8 cellular contexts compared by ENCODE assay signal in genomic region chr6:107460074-107460631, GRCh38. TPM values are rescaled to one million over a fixed set of nuclear protein-coding genes. Genes with fewer than 3 reads are reported as not detected.
DNase-seq lines count a peak whose midpoint lies in the region; ATAC-seq and TF ChIP-seq lines count a peak whose summit lies in the region.

No MANE protein-coding gene starts in this region.

- no peaks in the 10 kb centered on the region for H3K9me2 ChIP-seq in SU-DHL-6 (replicated peaks; ENCODE audit: insufficient read depth, low read length)

- H3K14ac ChIP-seq in trophoblast cell (ENCODE audit: low read length): peak overlapping the region; percentile 86

- H3K27me3 ChIP-seq in SU-DHL-6 (ENCODE audit: low read length) (no peaks in the 10 kb centered on the region), fibroblast of lung (ENCODE audit: control insufficient read depth, insufficient read depth, low read length) (no peaks in the 10 kb centered on the region), trophoblast cell (ENCODE audit: insufficient read depth, low read length) (no peaks in the 10 kb centered on the region)

- H4K91ac ChIP-seq in trophoblast cell (ENCODE audit: low read depth, low read length): peak overlapping the region; percentile 83

- H2AK5ac ChIP-seq in trophoblast cell (ENCODE audit: low read length): no peak overlapping the region

- no CpG with 5 or more reads among the region's 22 CpGs for whole genome bisulfite sequencing in trophoblast cell (ENCODE audit: extremely low coverage, insufficient coverage, insufficient read length)

- H3K4me2 ChIP-seq in SU-DHL-6 (ENCODE audit: low read depth, low read length, poor library complexity, severe bottlenecking): peak overlapping the region; percentile 96
- peak overlapping the region; percentile 95 for H3K4me2 ChIP-seq in fibroblast of lung (ENCODE audit: extremely low read depth, insufficient read depth, low read length)
- H3K4me2 ChIP-seq in trophoblast cell (ENCODE audit: low read length): peak overlapping the region; percentile 93

- H4K8ac ChIP-seq in trophoblast cell (ENCODE audit: low read depth, low read length): peak overlapping the region; percentile 97

- H3K79me1 ChIP-seq in trophoblast cell (ENCODE audit: low read length): peaks cover 10% of the 10 kb centered on the region

- H3K79me2 ChIP-seq in SU-DHL-6 (ENCODE audit: insufficient read depth, low read length) (peaks cover 31% of the 10 kb centered on the region), fibroblast of lung (ENCODE audit: control insufficient read depth, insufficient read depth, low read length) (peaks cover 15% of the 10 kb centered on the region), trophoblast cell (ENCODE audit: control insufficient read depth, insufficient read depth, low read length, poor library complexity) (peaks cover 5% of the 10 kb centered on the region)

- ATAC-seq in GM19351 (IDR thresholded peaks at IDR 0.05; ENCODE audit: unreplicated experiment): no peak

- no peaks in the 10 kb centered on the region for H4K20me1 ChIP-seq in SU-DHL-6 (ENCODE audit: low read depth, low read length)
- H4K20me1 ChIP-seq in fibroblast of lung (ENCODE audit: control insufficient read depth, extremely low read depth, insufficient read depth, low read length): no peaks in the 10 kb centered on the region

- peak overlapping the region; percentile 94 for H4K12ac ChIP-seq in trophoblast cell (ENCODE audit: low read depth, low read length)

- H3K9me3 ChIP-seq in SU-DHL-6 (ENCODE audit: insufficient read depth, low read length) (no peaks in the 10 kb centered on the region), fibroblast of lung (ENCODE audit: control insufficient read depth, insufficient read depth, low read depth, low read length) (no peaks in the 10 kb centered on the region), trophoblast cell (ENCODE audit: insufficient read depth, low read depth, low read length) (no peaks in the 10 kb centered on the region)

- H3K18ac ChIP-seq in trophoblast cell (ENCODE audit: low read length): peak overlapping the region; percentile 85

- H2BK120ac ChIP-seq in trophoblast cell (ENCODE audit: insufficient read depth, low read length, poor library complexity): peak overlapping the region; percentile 61

- no peak overlapping the region for H2BK12ac ChIP-seq in trophoblast cell (ENCODE audit: low read length)

- H3F3A ChIP-seq in SU-DHL-6 (ENCODE audit: insufficient read depth): peaks cover 18% of the 10 kb centered on the region

- H3K4ac ChIP-seq in trophoblast cell (ENCODE audit: low read depth, low read length): no peak overlapping the region

- no peak for TF ChIP-seq CTCF in SU-DHL-6 (IDR thresholded peaks at IDR 0.05; ENCODE audit: insufficient read depth, low read length, poor library complexity, severe bottlenecking)
- no peak for TF ChIP-seq CTCF in fibroblast of lung (conservative IDR thresholded peaks at IDR 0.05 in 1 of 2, IDR thresholded peaks at IDR 0.05 in 1 of 2; ENCODE audit: low read depth in 1 of 2, low read length in 2 of 2)

- H3K27ac ChIP-seq in SU-DHL-6 (ENCODE audit: low read depth, low read length) (peak overlapping the region; percentile 85), fibroblast of lung (ENCODE audit: insufficient read depth, low read length) (peak overlapping the region; percentile 75), trophoblast cell (ENCODE audit: low read depth, low read length) (peak overlapping the region; percentile 24)

- H3K23ac ChIP-seq in trophoblast cell (ENCODE audit: low read length): no peak overlapping the region

- peak overlapping the region; percentile 38 for H2BK5ac ChIP-seq in trophoblast cell (ENCODE audit: low read depth, low read length, poor library complexity)

- peak overlapping the region; percentile 76 for H3K9ac ChIP-seq in SU-DHL-6 (ENCODE audit: low read length)
- peak overlapping the region; percentile 69 for H3K9ac ChIP-seq in fibroblast of lung (ENCODE audit: insufficient read depth, low read length)
- H3K9ac ChIP-seq in trophoblast cell (ENCODE audit: low read length): peak overlapping the region; percentile 79

- DNase-seq in NCI-H2227 treated with DMSO at 0.1 percent for 48 hours (lab: John Stamatoyannopoulos, UW): peak; percentile 35
- DNase-seq in NCI-H2227 (lab: John Stamatoyannopoulos, UW; ENCODE audit: unreplicated experiment): no peak
- no peak for DNase-seq in fibroblast of lung (ENCODE audit: low read depth in 2 of 2)
- DNase-seq in trophoblast cell: no peak
- DNase-seq in amniotic stem cell (lab: John Stamatoyannopoulos, UW): no peak
- no peak for DNase-seq in NCI-H82 (lab: John Stamatoyannopoulos, UW)

- H2AFZ ChIP-seq in SU-DHL-6 (ENCODE audit: low read depth, low read length, severe bottlenecking): peak overlapping the region; percentile 85
- H2AFZ ChIP-seq in fibroblast of lung (ENCODE audit: low read length): peak overlapping the region; percentile 95
- peak overlapping the region; percentile 87 for H2AFZ ChIP-seq in trophoblast cell (ENCODE audit: insufficient read depth, low read length, poor library complexity)

- no peaks in the 10 kb centered on the region for H3K4me1 ChIP-seq in fibroblast of lung (ENCODE audit: control insufficient read depth, extremely low read depth, insufficient read depth, low read length)
- H3K4me1 ChIP-seq in trophoblast cell (ENCODE audit: control insufficient read depth in 1 of 2, insufficient read depth in 2 of 2, low read length in 2 of 2): no peaks in the 10 kb centered on the region

- H3K36me3 ChIP-seq in SU-DHL-6 (ENCODE audit: low read length) (no peaks in the 10 kb centered on the region), fibroblast of lung (ENCODE audit: control insufficient read depth, insufficient read depth, low read length) (no peaks in the 10 kb centered on the region), trophoblast cell (ENCODE audit: control insufficient read depth in 1 of 2, insufficient read depth in 2 of 2, low read length in 2 of 2) (no peaks in the 10 kb centered on the region)

- H3K4me3 ChIP-seq in SU-DHL-6 (ENCODE audit: insufficient read depth, low read length, poor library complexity, severe bottlenecking): peak overlapping the region; percentile 80
- H3K4me3 ChIP-seq in fibroblast of lung (replicated peaks in 1 of 4; ENCODE audit: control extremely low read depth in 1 of 4, insufficient read depth in 1 of 4, low read depth in 3 of 4, low read length in 4 of 4): peak overlapping the region; percentile 76 to 100 (median 90)
- peak overlapping the region; percentile 88 for H3K4me3 ChIP-seq in trophoblast cell (ENCODE audit: low read depth, low read length)

RNA-seq across cellular contexts. Expression of gene PDSS2, which starts 0.8 kb away (rescaled TPM):
- total RNA-seq in fibroblast of lung: 11.3 and 12.1 TPM in 2 replicates
- polyA plus RNA-seq in fibroblast of lung: 13.8 and 14.4 TPM in 2 replicates
- 10.8 and 12.6 TPM in 2 replicates for polyA plus RNA-seq in fibroblast of lung (2012)
- polyA minus RNA-seq in fibroblast of lung (ENCODE audit: low replicate concordance): 12.8 and 29.9 TPM in 2 replicates
- polyA plus RNA-seq in trophoblast cell (2013): 5.6 and 5.7 TPM in 2 replicates

RNA-seq across cellular contexts. Expression of gene SOBP, which starts 29.8 kb away (rescaled TPM):
- total RNA-seq in fibroblast of lung: 5.6 and 6.3 TPM in 2 replicates
- polyA plus RNA-seq in fibroblast of lung: 2.3 and 2.7 TPM in 2 replicates
- 7.4 and 10.4 TPM in 2 replicates for polyA plus RNA-seq in fibroblast of lung (2012)
- polyA minus RNA-seq in fibroblast of lung (ENCODE audit: low replicate concordance): 1.3 and 3.3 TPM in 2 replicates
- 0.11 TPM in 2 replicates for polyA plus RNA-seq in trophoblast cell (2013)

Comparison
In these comparisons a context has a peak if more than half of its experiments do, and no peak if none do; other contexts are left out.
1. H3K27ac ChIP-seq: peak in every context shown above with its lines; median percentile 85 in SU-DHL-6; 75 in fibroblast of lung; 24 in trophoblast cell.